1 cellular context compared by ENCODE assay signal in the genomic region with DNA sequence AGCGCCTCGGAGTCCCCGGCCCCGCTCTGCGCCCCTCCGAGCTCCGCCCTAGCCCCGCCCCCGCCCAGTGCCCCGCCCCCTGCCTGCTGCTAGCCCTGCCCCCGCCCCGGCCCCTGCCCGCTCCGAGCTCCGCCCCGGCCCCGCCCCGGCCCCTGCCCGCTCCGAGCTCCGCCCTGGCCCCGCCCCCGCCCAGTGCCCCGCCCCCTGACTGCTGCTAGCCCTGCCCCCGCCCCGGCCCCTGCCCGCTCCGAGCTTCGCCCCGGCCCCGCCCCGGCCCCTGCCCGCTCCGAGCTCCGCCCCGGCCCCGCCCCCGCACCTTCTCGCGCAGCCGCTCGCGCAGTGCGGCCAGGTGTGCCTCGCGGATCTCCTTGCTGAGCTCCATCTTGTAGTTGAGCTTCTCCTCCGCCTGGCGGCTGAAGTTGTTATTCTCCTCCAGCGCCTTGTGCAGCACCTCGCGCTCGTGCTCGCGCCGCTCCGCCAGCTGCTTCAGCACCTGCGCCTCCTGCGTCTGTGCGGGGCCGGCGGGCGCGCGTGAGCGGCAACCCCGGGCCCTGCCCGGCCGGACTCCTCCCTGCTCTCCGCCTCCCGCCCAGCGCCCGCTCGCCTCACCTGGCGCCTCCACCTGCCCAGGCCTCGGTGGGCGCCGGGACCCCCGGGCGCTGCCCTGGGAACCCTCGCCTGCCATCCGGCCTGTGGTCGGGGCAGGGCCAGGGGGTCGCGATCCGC.
TF ChIP-seq lines count a peak whose summit lies in the region.

No MANE protein-coding gene starts in this region.

TF ChIP-seq in HepG2, 621 proteins besides CTCF, POLR2A, EP300 and RAD21 (continued from another document and continues in another):
- TF ChIP-seq ZNF709 (CRISPR knock-in tag; IDR thresholded peaks at IDR 0.05), result peak; percentile 82; the same call in 1 of the 2 replicates
- TF ChIP-seq HCFC1 (IDR thresholded peaks at IDR 0.05; ENCODE audit: low read depth, low read length), result peak; percentile 24; the same call in 1 of the 2 replicates
- TF ChIP-seq ZNF430 (CRISPR knock-in tag; IDR thresholded peaks at IDR 0.05), result 0 out of 2 replicates have a peak, but pooled peaks have one; percentile 32
- 0 out of 2 replicates have a peak, but pooled peaks have one; percentile 54 for TF ChIP-seq ZNF543 (CRISPR knock-in tag; IDR thresholded peaks at IDR 0.05)
- TF ChIP-seq ATF2 (CRISPR knock-in tag; IDR thresholded peaks at IDR 0.05), result peak; percentile 44; the same call in 1 of the 2 replicates
- TF ChIP-seq HES4 (CRISPR knock-in tag; IDR thresholded peaks at IDR 0.05; ENCODE audit: borderline replicate concordance), result peak; percentile 78; the same call in 1 of the 2 replicates
- TF ChIP-seq RBFOX2 (IDR thresholded peaks at IDR 0.05; ENCODE audit: low read depth, low read length), result peak; percentile 77
- TF ChIP-seq, protein P1, sequence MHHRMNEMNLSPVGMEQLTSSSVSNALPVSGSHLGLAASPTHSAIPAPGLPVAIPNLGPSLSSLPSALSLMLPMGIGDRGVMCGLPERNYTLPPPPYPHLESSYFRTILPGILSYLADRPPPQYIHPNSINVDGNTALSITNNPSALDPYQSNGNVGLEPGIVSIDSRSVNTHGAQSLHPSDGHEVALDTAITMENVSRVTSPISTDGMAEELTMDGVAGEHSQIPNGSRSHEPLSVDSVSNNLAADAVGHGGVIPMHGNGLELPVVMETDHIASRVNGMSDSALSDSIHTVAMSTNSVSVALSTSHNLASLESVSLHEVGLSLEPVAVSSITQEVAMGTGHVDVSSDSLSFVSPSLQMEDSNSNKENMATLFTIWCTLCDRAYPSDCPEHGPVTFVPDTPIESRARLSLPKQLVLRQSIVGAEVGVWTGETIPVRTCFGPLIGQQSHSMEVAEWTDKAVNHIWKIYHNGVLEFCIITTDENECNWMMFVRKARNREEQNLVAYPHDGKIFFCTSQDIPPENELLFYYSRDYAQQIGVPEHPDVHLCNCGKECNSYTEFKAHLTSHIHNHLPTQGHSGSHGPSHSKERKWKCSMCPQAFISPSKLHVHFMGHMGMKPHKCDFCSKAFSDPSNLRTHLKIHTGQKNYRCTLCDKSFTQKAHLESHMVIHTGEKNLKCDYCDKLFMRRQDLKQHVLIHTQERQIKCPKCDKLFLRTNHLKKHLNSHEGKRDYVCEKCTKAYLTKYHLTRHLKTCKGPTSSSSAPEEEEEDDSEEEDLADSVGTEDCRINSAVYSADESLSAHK (CRISPR knock-in tag; IDR thresholded peaks at IDR 0.05; ENCODE audit: borderline replicate concordance), result 0 out of 2 replicates have a peak, but pooled peaks have one; percentile 52
- no peak for TF ChIP-seq MLLT10 (CRISPR knock-in tag; IDR thresholded peaks at IDR 0.05)
- TF ChIP-seq, protein P2, sequence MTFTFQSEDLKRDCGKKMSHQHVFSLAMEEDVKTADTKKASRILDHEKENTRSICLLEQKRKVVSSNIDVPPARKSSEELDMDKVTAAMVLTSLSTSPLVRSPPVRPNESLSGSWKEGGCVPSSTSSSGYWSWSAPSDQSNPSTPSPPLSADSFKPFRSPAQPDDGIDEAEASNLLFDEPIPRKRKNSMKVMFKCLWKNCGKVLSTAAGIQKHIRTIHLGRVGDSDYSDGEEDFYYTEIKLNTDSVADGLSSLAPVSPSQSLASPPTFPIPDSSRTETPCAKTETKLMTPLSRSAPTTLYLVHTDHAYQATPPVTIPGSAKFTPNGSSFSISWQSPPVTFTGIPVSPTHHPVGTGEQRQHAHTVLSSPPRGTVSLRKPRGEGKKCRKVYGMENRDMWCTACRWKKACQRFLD (CRISPR knock-in tag; IDR thresholded peaks at IDR 0.05; ENCODE audit: borderline replicate concordance), result no peak
- peak; percentile 59; the same call in 1 of the 2 replicates for TF ChIP-seq IRX3 (CRISPR knock-in tag; IDR thresholded peaks at IDR 0.05; ENCODE audit: borderline replicate concordance, low read depth)
- no peak for TF ChIP-seq KDM5A (IDR thresholded peaks at IDR 0.05; ENCODE audit: borderline replicate concordance, low read length)
- TF ChIP-seq HDAC2 (CRISPR knock-in tag; IDR thresholded peaks at IDR 0.05), result peak; percentile 61; the same call in 1 of the 2 replicates
- TF ChIP-seq MAZ (IDR thresholded peaks at IDR 0.05; ENCODE audit: borderline replicate concordance, low read depth, low read length), result peak; percentile 63; the same call in 1 of the 2 replicates
- TF ChIP-seq MAZ (CRISPR knock-in tag; IDR thresholded peaks at IDR 0.05; ENCODE audit: low read depth), result peak; percentile 87
- TF ChIP-seq ELF1 (CRISPR knock-in tag; IDR thresholded peaks at IDR 0.05), result 0 out of 2 replicates have a peak, but pooled peaks have one; percentile 10
- TF ChIP-seq JARID2 (CRISPR knock-in tag; IDR thresholded peaks at IDR 0.05; ENCODE audit: insufficient replicate concordance), result no peak
- TF ChIP-seq, protein P3, sequence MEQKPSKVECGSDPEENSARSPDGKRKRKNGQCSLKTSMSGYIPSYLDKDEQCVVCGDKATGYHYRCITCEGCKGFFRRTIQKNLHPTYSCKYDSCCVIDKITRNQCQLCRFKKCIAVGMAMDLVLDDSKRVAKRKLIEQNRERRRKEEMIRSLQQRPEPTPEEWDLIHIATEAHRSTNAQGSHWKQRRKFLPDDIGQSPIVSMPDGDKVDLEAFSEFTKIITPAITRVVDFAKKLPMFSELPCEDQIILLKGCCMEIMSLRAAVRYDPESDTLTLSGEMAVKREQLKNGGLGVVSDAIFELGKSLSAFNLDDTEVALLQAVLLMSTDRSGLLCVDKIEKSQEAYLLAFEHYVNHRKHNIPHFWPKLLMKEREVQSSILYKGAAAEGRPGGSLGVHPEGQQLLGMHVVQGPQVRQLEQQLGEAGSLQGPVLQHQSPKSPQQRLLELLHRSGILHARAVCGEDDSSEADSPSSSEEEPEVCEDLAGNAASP (CRISPR knock-in tag; IDR thresholded peaks at IDR 0.05; ENCODE audit: borderline replicate concordance), result 0 out of 2 replicates have a peak, but pooled peaks have one; percentile 58
- TF ChIP-seq GMEB1 (CRISPR knock-in tag; IDR thresholded peaks at IDR 0.05; ENCODE audit: borderline replicate concordance), result peak; percentile 59
- TF ChIP-seq MTF2 (CRISPR knock-in tag; IDR thresholded peaks at IDR 0.05; ENCODE audit: borderline replicate concordance), result peak; percentile 23; the same call in 1 of the 2 replicates
- TF ChIP-seq GATA4 (IDR thresholded peaks at IDR 0.05; ENCODE audit: borderline replicate concordance, low read depth), result peak; percentile 37; the same call in 1 of the 2 replicates
- peak; percentile 79 for TF ChIP-seq SPEN (CRISPR knock-in tag; IDR thresholded peaks at IDR 0.05; ENCODE audit: low read depth)
- TF ChIP-seq, protein P4, sequence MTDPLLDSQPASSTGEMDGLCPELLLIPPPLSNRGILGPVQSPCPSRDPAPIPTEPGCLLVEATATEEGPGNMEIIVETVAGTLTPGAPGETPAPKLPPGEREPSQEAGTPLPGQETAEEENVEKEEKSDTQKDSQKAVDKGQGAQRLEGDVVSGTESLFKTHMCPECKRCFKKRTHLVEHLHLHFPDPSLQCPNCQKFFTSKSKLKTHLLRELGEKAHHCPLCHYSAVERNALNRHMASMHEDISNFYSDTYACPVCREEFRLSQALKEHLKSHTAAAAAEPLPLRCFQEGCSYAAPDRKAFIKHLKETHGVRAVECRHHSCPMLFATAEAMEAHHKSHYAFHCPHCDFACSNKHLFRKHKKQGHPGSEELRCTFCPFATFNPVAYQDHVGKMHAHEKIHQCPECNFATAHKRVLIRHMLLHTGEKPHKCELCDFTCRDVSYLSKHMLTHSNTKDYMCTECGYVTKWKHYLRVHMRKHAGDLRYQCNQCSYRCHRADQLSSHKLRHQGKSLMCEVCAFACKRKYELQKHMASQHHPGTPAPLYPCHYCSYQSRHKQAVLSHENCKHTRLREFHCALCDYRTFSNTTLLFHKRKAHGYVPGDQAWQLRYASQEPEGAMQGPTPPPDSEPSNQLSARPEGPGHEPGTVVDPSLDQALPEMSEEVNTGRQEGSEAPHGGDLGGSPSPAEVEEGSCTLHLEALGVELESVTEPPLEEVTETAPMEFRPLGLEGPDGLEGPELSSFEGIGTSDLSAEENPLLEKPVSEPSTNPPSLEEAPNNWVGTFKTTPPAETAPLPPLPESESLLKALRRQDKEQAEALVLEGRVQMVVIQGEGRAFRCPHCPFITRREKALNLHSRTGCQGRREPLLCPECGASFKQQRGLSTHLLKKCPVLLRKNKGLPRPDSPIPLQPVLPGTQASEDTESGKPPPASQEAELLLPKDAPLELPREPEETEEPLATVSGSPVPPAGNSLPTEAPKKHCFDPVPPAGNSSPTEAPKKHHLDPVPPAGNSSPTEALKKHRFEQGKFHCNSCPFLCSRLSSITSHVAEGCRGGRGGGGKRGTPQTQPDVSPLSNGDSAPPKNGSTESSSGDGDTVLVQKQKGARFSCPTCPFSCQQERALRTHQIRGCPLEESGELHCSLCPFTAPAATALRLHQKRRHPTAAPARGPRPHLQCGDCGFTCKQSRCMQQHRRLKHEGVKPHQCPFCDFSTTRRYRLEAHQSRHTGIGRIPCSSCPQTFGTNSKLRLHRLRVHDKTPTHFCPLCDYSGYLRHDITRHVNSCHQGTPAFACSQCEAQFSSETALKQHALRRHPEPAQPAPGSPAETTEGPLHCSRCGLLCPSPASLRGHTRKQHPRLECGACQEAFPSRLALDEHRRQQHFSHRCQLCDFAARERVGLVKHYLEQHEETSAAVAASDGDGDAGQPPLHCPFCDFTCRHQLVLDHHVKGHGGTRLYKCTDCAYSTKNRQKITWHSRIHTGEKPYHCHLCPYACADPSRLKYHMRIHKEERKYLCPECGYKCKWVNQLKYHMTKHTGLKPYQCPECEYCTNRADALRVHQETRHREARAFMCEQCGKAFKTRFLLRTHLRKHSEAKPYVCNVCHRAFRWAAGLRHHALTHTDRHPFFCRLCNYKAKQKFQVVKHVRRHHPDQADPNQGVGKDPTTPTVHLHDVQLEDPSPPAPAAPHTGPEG (CRISPR knock-in tag; IDR thresholded peaks at IDR 0.05), result peak; percentile 68; the same call in 1 of the 2 replicates
- no peak for TF ChIP-seq ARNT (IDR thresholded peaks at IDR 0.05)
- TF ChIP-seq ZNF501 (CRISPR knock-in tag; IDR thresholded peaks at IDR 0.05), result no peak; the same call in 1 of the 2 replicates
- TF ChIP-seq ZNF781 (CRISPR knock-in tag; IDR thresholded peaks at IDR 0.05; ENCODE audit: borderline replicate concordance, not compliant biosample characterization), result no peak
- TF ChIP-seq ZNF124 (CRISPR knock-in tag; IDR thresholded peaks at IDR 0.05), result 0 out of 2 replicates have a peak, but pooled peaks have one; percentile 35
- TF ChIP-seq, protein P5, sequence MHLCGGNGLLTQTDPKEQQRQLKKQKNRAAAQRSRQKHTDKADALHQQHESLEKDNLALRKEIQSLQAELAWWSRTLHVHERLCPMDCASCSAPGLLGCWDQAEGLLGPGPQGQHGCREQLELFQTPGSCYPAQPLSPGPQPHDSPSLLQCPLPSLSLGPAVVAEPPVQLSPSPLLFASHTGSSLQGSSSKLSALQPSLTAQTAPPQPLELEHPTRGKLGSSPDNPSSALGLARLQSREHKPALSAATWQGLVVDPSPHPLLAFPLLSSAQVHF (CRISPR knock-in tag; IDR thresholded peaks at IDR 0.05), result no peak
- TF ChIP-seq ATF1 (CRISPR knock-in tag; IDR thresholded peaks at IDR 0.05), result no peak
- TF ChIP-seq FOXM1 (CRISPR knock-in tag; IDR thresholded peaks at IDR 0.05), result no peak
- TF ChIP-seq ELF3 (CRISPR knock-in tag; IDR thresholded peaks at IDR 0.05), result peak; percentile 39; the same call in 1 of the 2 replicates
- peak; percentile 24; the same call in 1 of the 2 replicates for TF ChIP-seq MIXL1 (CRISPR knock-in tag; IDR thresholded peaks at IDR 0.05)
- TF ChIP-seq ZNF326 (CRISPR knock-in tag; IDR thresholded peaks at IDR 0.05; ENCODE audit: borderline replicate concordance), result no peak
- peak; percentile 39; the same call in 1 of the 2 replicates for TF ChIP-seq TFDP2 (CRISPR knock-in tag; IDR thresholded peaks at IDR 0.05)
- TF ChIP-seq, protein P6, sequence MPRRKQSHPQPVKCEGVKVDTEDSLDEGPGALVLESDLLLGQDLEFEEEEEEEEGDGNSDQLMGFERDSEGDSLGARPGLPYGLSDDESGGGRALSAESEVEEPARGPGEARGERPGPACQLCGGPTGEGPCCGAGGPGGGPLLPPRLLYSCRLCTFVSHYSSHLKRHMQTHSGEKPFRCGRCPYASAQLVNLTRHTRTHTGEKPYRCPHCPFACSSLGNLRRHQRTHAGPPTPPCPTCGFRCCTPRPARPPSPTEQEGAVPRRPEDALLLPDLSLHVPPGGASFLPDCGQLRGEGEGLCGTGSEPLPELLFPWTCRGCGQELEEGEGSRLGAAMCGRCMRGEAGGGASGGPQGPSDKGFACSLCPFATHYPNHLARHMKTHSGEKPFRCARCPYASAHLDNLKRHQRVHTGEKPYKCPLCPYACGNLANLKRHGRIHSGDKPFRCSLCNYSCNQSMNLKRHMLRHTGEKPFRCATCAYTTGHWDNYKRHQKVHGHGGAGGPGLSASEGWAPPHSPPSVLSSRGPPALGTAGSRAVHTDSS (CRISPR knock-in tag; conservative IDR thresholded peaks at IDR 0.05), result no peak
- TF ChIP-seq TBX2 (CRISPR knock-in tag; IDR thresholded peaks at IDR 0.05; ENCODE audit: borderline replicate concordance), result no peak
- peak; percentile 78; the same call in 1 of the 2 replicates for TF ChIP-seq ZSCAN9 (CRISPR knock-in tag; IDR thresholded peaks at IDR 0.05; ENCODE audit: borderline replicate concordance)
- TF ChIP-seq HHEX (CRISPR knock-in tag; IDR thresholded peaks at IDR 0.05), result no peak
- TF ChIP-seq BORCS8-MEF2B (CRISPR knock-in tag; IDR thresholded peaks at IDR 0.05), result peak; percentile 74; the same call in 1 of the 2 replicates
